Comparison of ENCODE assay signal across 8 cellular contexts in the genomic region with DNA sequence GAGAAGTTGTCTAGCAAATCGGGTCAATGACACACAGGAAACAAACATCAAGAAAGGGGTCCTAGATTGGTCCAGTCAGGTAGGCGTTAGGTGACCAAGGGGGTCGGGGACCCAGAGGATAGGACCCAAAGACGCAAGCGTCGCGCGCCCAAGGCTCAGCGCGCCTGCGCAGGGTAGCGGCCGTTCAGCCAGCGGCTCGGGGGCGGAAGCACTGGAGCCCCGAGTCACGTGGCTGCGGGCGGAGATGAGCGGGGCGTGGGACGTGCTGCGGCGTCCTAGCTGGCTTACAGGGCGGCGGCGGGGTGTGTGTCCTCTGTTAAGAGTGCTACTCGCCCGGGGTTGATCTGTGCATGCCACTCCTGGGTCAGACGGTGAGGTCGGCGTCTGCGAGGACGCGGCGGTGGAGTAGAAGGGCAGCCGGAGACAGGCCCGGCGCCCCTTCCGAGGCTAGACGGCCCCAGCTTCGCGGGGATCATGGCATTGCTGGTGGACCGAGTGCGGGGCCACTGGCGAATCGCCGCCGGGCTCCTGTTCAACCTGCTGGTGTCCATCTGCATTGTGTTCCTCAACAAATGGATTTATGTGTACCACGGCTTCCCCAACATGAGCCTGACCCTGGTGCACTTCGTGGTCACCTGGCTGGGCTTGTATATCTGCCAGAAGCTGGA. TPM values are rescaled to one million over a fixed set of nuclear protein-coding genes. Genes with fewer than 3 reads are reported as not detected.
DNase-seq lines count a peak whose midpoint lies in the region; ATAC-seq, FAIRE-seq and TF ChIP-seq lines count a peak whose summit lies in the region.

A gene (plus strand): TSS at position 273 of the 668 bp plus-strand sequence. CDS start 202 bp downstream, at position 475.

- H3K36me3 ChIP-seq in endodermal cell (ENCODE audit: control insufficient read depth, insufficient read depth, low read length) (peaks cover 25% of the 10 kb centered on the region), mesodermal cell (ENCODE audit: control insufficient read depth, insufficient read depth, low read length) (peaks cover 19% of the 10 kb centered on the region)

- FAIRE-seq in HTR-8/SVneo (lab: Jason Lieb, UNC): peak; percentile 86

- peak; percentile 93 for DNase-seq in COR-L47 (lab: John Stamatoyannopoulos, UW)
- peak; percentile 97 for DNase-seq in HTR-8/SVneo (ENCODE audit: insufficient read length, low spot score)
- peak; percentile 91 for DNase-seq in NOMO-1 treated with DMSO at 0.1 percent for 48 hours (lab: John Stamatoyannopoulos, UW; ENCODE audit: unreplicated experiment)
- DNase-seq in activated CD8-positive, alpha-beta memory T cell treated with anti-CD3 and anti-CD28 coated beads, Interleukin-2, amount 50 U/mL, for 1 hour (ENCODE audit: extremely low read depth): peak; percentile 67
- peak; percentile 99 for DNase-seq in endodermal cell
- peak; percentile 74 for DNase-seq in stimulated activated CD8-positive, alpha-beta memory T cell treated with anti-CD3 and anti-CD28 coated beads, Interleukin-15, amount 100 ng/mL, for 24 hours (ENCODE audit: low read depth)

- peak within 1 kb of the TSS; percentile 61 for H3K9ac ChIP-seq in endodermal cell (ENCODE audit: extremely low read depth, low read length, poor library complexity, severe bottlenecking)

- H3K9me3 ChIP-seq in endodermal cell (ENCODE audit: control insufficient read depth, low read length): no peaks in the 10 kb centered on the region
- H3K9me3 ChIP-seq in mesodermal cell (ENCODE audit: control insufficient read depth, low read length): no peaks in the 10 kb centered on the region

- H3K27me3 Mint-ChIP-seq in endodermal cell (ENCODE audit: insufficient read depth): no peaks in the 10 kb centered on the region

- TF ChIP-seq CTCF in endodermal cell (conservative IDR thresholded peaks at IDR 0.05): no peak

- 6 to 7% methylated on average over 34 to 52 of the region's 52 CpGs for WGBS in endodermal cell (ENCODE audit: insufficient coverage in 1 of 2, insufficient read length in 1 of 2), 2 experiments
- WGBS in mesodermal cell (ENCODE audit: insufficient coverage in 2 of 2), 2 experiments: 3 to 8% methylated on average over 47 to 51 of the region's 52 CpGs

- H3K9me3 Mint-ChIP-seq in endodermal cell: no peaks in the 10 kb centered on the region

- peak; percentile 95 for ATAC-seq in GM21367 (IDR thresholded peaks at IDR 0.05; ENCODE audit: unreplicated experiment)

- H3K27ac Mint-ChIP-seq in endodermal cell: peak within 1 kb of the TSS; percentile 98

- H3K36me3 Mint-ChIP-seq in endodermal cell (ENCODE audit: low read depth): peaks cover 10% of the 10 kb centered on the region

- H3K4me1 Mint-ChIP-seq in endodermal cell: peaks cover 8% of the 10 kb centered on the region

- H3K27ac ChIP-seq in endodermal cell (ENCODE audit: low read depth, low read length) (peak within 1 kb of the TSS; percentile 24), mesodermal cell (ENCODE audit: low read depth, low read length, severe bottlenecking) (peak within 1 kb of the TSS; percentile 72)

- peak within 1 kb of the TSS; percentile 93 for H3K4me3 Mint-ChIP-seq in endodermal cell

- H3K4me3 ChIP-seq in endodermal cell (ENCODE audit: low read length) (peak within 1 kb of the TSS; percentile 93), mesodermal cell (ENCODE audit: extremely low read depth, insufficient read depth, low read length, poor library complexity, severe bottlenecking) (peak within 1 kb of the TSS; percentile 68)

- no peaks in the 10 kb centered on the region for H3K27me3 ChIP-seq in endodermal cell (ENCODE audit: control insufficient read depth, insufficient read depth, low read length, poor library complexity, severe bottlenecking)

- H3K4me1 ChIP-seq in endodermal cell (ENCODE audit: control insufficient read depth, insufficient read depth, low read length): no peaks in the 10 kb centered on the region
- H3K4me1 ChIP-seq in mesodermal cell (ENCODE audit: control insufficient read depth, insufficient read depth, low read length, poor library complexity, severe bottlenecking): peaks cover 3% of the 10 kb centered on the region

RNA-seq across cellular contexts. Expression of the gene that starts here (rescaled TPM):
- total RNA-seq in endodermal cell: 10 to 100 TPM; 12.6 to 12.7 TPM
- 7.9 TPM for polyA plus RNA-seq in endodermal cell (2013, experiment 1 of 2)
- polyA plus RNA-seq in endodermal cell (2013, experiment 2 of 2): 7.9 TPM
- polyA plus RNA-seq in mesodermal cell (2013, experiment 1 of 2): 4.0 TPM
- polyA plus RNA-seq in mesodermal cell (2013, experiment 2 of 2): 5.2 TPM

Comparison
In these comparisons a context has a peak if more than half of its experiments do, and no peak if none do; other contexts are left out.
1. Peak in every context shown above with its lines: DNase-seq, ATAC-seq, H3K4me3 ChIP-seq and H3K27ac ChIP-seq.